In genomic region chr9:21392270-21392669, GRCh38 we compare ENCODE assay signal across 9 cellular contexts. TPM values are rescaled to one million over a fixed set of nuclear protein-coding genes. Genes with fewer than 3 reads are reported as not detected.
DNase-seq lines count a peak whose midpoint lies in the region; ATAC-seq and TF ChIP-seq lines count a peak whose summit lies in the region.
"Had no signal": no experiment of that assay in that cellular context is flagged by ENCODE, and none has a peak within 500 bp of the region (broad histone marks: within the 10 kb centered on the region; RNA-seq: fewer than 3 reads in every experiment).

No MANE protein-coding gene starts in this region.

- ATAC-seq in GM18861 (IDR thresholded peaks at IDR 0.05; ENCODE audit: unreplicated experiment) (peak; percentile 89), HG02981 (IDR thresholded peaks at IDR 0.05; ENCODE audit: unreplicated experiment) (peak; percentile 83), memory B cell (ENCODE audit: low read depth) (peak; percentile 92)

- no peaks in the 10 kb centered on the region for H3K36me3 ChIP-seq in BE2C
- no peaks in the 10 kb centered on the region for H3K36me3 ChIP-seq in adrenal gland (replicated peaks in 1 of 2)

- H3K27ac ChIP-seq in adrenal gland, result no peak overlapping the region

- peaks cover 12% of the 10 kb centered on the region for H3K4me1 Mint-ChIP-seq in memory B cell

- H3K4me1 ChIP-seq in BE2C, result no peaks in the 10 kb centered on the region
- H3K4me1 ChIP-seq in adrenal gland (replicated peaks in 1 of 2), result peaks cover 0 to 9% of the 10 kb centered on the region in 2 donors

- intact Hi-C loops in adrenal gland (cut with DNase I) (loop anchor here (5.0 to 10.0 kb wide), 2 partner anchors 65 to 67 kb away; no protein-coding TSS in a partner anchor), lower leg skin (cut with DNase I; ENCODE audit: low total_unique reads) (no loop called here)

- H3K27ac Mint-ChIP-seq in memory B cell, result no peak overlapping the region

- no peaks in the 10 kb centered on the region for H3K9me3 Mint-ChIP-seq in memory B cell

- 83 to 85% (median 85%) methylated on average over 6 of the region's 6 CpGs for WGBS in adrenal gland, 4 donors
- 84 to 86% methylated on average over 6 of the region's 6 CpGs for WGBS in lower leg skin, 2 donors

- TF ChIP-seq POLR2A in adrenal gland (IDR thresholded peaks at IDR 0.05) (no peak), lower leg skin (IDR thresholded peaks at IDR 0.05) (no peak)

- no peaks in the 10 kb centered on the region for H3K36me3 Mint-ChIP-seq in memory B cell

- H3K4me3 ChIP-seq in BE2C (ENCODE audit: low read depth, low read length) (no peak overlapping the region), adrenal gland (no peak overlapping the region), lower leg skin (ENCODE audit: low read depth, poor library complexity, severe bottlenecking) (no peak overlapping the region)

- H3K4me3 Mint-ChIP-seq in memory B cell, result no peak overlapping the region

- peak; percentile 18 for DNase-seq in BE2C
- peak; percentile 2 for DNase-seq in SK-N-DZ (ENCODE audit: low spot score)
- DNase-seq in memory B cell (ENCODE audit: low spot score in 2 of 2), result peak in 1 of 2 donors; percentile 26
- no peak for DNase-seq in adrenal gland
- no peak for DNase-seq in lower leg skin (ENCODE audit: low spot score in 2 of 2)
- DNase-seq in activated naive CD4-positive, alpha-beta T cell treated with Interleukin-2 at 50 U/mL for 16 hours, result no peak

- no peaks in the 10 kb centered on the region for H3K9me3 ChIP-seq in BE2C
- H3K9me3 ChIP-seq in adrenal gland (replicated peaks in 1 of 3), result peaks cover 0 to 5% (median 0%) of the 10 kb centered on the region in 3 donors

- H3K27me3 Mint-ChIP-seq in memory B cell, result peaks cover 31% of the 10 kb centered on the region

- peak; percentile 45 for TF ChIP-seq CTCF in BE2C (IDR thresholded peaks at IDR 0.05; ENCODE audit: low read depth, low read length)
- TF ChIP-seq CTCF in adrenal gland (IDR thresholded peaks at IDR 0.05), result no peak
- TF ChIP-seq CTCF in lower leg skin (IDR thresholded peaks at IDR 0.05), result no peak

- peaks cover 57% of the 10 kb centered on the region for H3K27me3 ChIP-seq in BE2C
- peaks cover 35% of the 10 kb centered on the region for H3K27me3 ChIP-seq in adrenal gland

RNA-seq across cellular contexts. Expression of gene IFNA2, which starts 7.1 kb away (rescaled TPM):
- polyA plus RNA-seq in BE2C (2012; ENCODE audit: insufficient read depth, insufficient read length, low read depth), result not detected
- not detected in 2 replicates for polyA plus RNA-seq in SK-N-DZ (2014; cell fraction: cytosol; rRNA removed)
- not detected in 2 replicates for polyA plus RNA-seq in SK-N-DZ (2014; cell fraction: nucleus; rRNA removed)
- total RNA-seq in adrenal gland (not detected), lower leg skin (not detected)
- polyA plus RNA-seq in adrenal gland, result not detected
- total RNA-seq: endothelial cell of umbilical vein had no signal
- polyA plus RNA-seq: endothelial cell of umbilical vein had no signal

RNA-seq across cellular contexts. Expression of gene IFNA8, which starts 16.6 kb away (rescaled TPM):
- polyA plus RNA-seq in BE2C (2012; ENCODE audit: insufficient read depth, insufficient read length, low read depth), result not detected
- polyA plus RNA-seq in SK-N-DZ (2014; cell fraction: cytosol; rRNA removed), result not detected in 2 replicates
- polyA plus RNA-seq in SK-N-DZ (2014; cell fraction: nucleus; rRNA removed), result not detected in 2 replicates
- total RNA-seq in adrenal gland (not detected), lower leg skin (not detected)
- polyA plus RNA-seq in adrenal gland, result not detected
- total RNA-seq: endothelial cell of umbilical vein had no signal
- polyA plus RNA-seq: endothelial cell of umbilical vein had no signal

RNA-seq across cellular contexts. Expression of gene IFNA13, which starts 24.4 kb away (rescaled TPM):
- polyA plus RNA-seq in BE2C (2012; ENCODE audit: insufficient read depth, insufficient read length, low read depth), result not detected
- not detected in 2 replicates for polyA plus RNA-seq in SK-N-DZ (2014; cell fraction: cytosol; rRNA removed)
- polyA plus RNA-seq in SK-N-DZ (2014; cell fraction: nucleus; rRNA removed), result not detected in 2 replicates
- total RNA-seq in adrenal gland (not detected), lower leg skin (not detected)
- polyA plus RNA-seq in adrenal gland, result not detected
- total RNA-seq: endothelial cell of umbilical vein had no signal
- polyA plus RNA-seq: endothelial cell of umbilical vein had no signal

RNA-seq across cellular contexts. Expression of gene IFNA6, which starts 41.6 kb away (rescaled TPM):
- polyA plus RNA-seq in BE2C (2012; ENCODE audit: insufficient read depth, insufficient read length, low read depth), result not detected
- polyA plus RNA-seq in SK-N-DZ (2014; cell fraction: cytosol; rRNA removed), result not detected in 2 replicates
- polyA plus RNA-seq in SK-N-DZ (2014; cell fraction: nucleus; rRNA removed), result not detected in 2 replicates
- not detected for total RNA-seq in adrenal gland
- not detected for polyA plus RNA-seq in adrenal gland
- total RNA-seq in lower leg skin, result not detected
- total RNA-seq: endothelial cell of umbilical vein had no signal
- polyA plus RNA-seq: endothelial cell of umbilical vein had no signal

RNA-seq across cellular contexts. Expression of gene IFNA1, which starts 48.0 kb away (rescaled TPM):
- polyA plus RNA-seq in BE2C (2012; ENCODE audit: insufficient read depth, insufficient read length, low read depth), result not detected
- not detected in 2 replicates for polyA plus RNA-seq in SK-N-DZ (2014; cell fraction: cytosol; rRNA removed)
- not detected in 2 replicates for polyA plus RNA-seq in SK-N-DZ (2014; cell fraction: nucleus; rRNA removed)
- total RNA-seq in adrenal gland, result not detected
- not detected for polyA plus RNA-seq in adrenal gland
- not detected for total RNA-seq in lower leg skin
- total RNA-seq: endothelial cell of umbilical vein had no signal
- polyA plus RNA-seq: endothelial cell of umbilical vein had no signal

Comparison
In these comparisons a context has a peak if more than half of its experiments do, and no peak if none do; other contexts are left out.
1. DNase-seq: peak in BE2C (single experiment) and SK-N-DZ (single experiment); none in adrenal gland (0 of 7), lower leg skin (0 of 2) and activated naive CD4-positive, alpha-beta T cell treated with Interleukin-2 at 50 U/mL for 16 hours (single experiment).
2. Peak in every context shown above with its lines, with median percentiles within 50 percentile points of each other: ATAC-seq.